Comparison of ENCODE assay signal across 26 cellular contexts in the genomic region with DNA sequence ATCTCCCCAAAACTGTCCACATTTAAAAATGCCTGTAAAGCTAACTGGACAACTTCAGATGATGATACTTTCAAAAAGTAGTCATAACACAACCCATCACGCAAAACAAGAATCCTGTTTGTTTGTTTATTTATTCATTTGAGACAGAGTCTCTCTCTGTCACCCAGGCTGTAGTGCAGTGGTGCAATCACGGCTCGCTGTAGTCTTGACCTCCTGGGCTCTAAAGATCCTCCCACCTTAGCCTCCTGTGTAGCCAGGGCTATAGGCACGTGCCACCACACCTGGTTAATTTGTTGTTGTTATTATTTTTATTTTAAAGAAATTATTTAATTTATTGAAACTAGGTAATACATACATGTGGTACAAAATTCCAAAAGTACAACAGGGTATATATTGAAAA.
DNase-seq lines count a peak whose midpoint lies in the region; ATAC-seq, FAIRE-seq and TF ChIP-seq lines count a peak whose summit lies in the region.
"Had no signal": no experiment of that assay in that cellular context is flagged by ENCODE, and none has a peak within 500 bp of the region (broad histone marks: within the 10 kb centered on the region; RNA-seq: fewer than 3 reads in every experiment).

No MANE protein-coding gene starts in this region.

- H3K36me3 ChIP-seq in IMR-90 (ENCODE audit: control insufficient read depth, insufficient read depth, low read length) (no peaks in the 10 kb centered on the region), astrocyte (ENCODE audit: insufficient read depth, low read length) (no peaks in the 10 kb centered on the region)
- H3K36me3 ChIP-seq: BE2C, BLaER1 had no signal

- POLR2A ChIA-PET in IMR-90 (lab: Charles Lee; ENCODE audit: unreplicated experiment), result no interaction called here

- FAIRE-seq in astrocyte (lab: Jason Lieb, UNC), result peak; percentile 43
- FAIRE-seq: A204.1, GM12878, GM12892, GM18507 had no signal

- H3K14ac ChIP-seq in IMR-90 (replicated peaks; ENCODE audit: low read depth, low read length), result peak overlapping the region; percentile 83

- peak overlapping the region; percentile 31; the same call in 1 of the 2 replicates for H3K18ac ChIP-seq in IMR-90 (ENCODE audit: low read depth, low read length)

- H3K27me3 Mint-ChIP-seq in astrocyte (ENCODE audit: low read depth, unreplicated experiment), result no peaks in the 10 kb centered on the region
- H3K27me3 Mint-ChIP-seq in activated naive CD8-positive, alpha-beta T cell treated with anti-CD3 and anti-CD28 coated beads, Interleukin-2, amount 50 U/mL, for 24 hours, result no peaks in the 10 kb centered on the region
- peaks cover 4% of the 10 kb centered on the region for H3K27me3 Mint-ChIP-seq in activated naive CD4-positive, alpha-beta T cell treated with anti-CD3 and anti-CD28 coated beads for 36 hours (ENCODE audit: low read depth)

- H3K79me1 ChIP-seq in IMR-90 (ENCODE audit: low read depth in 1 of 2, low read length in 2 of 2), result no peaks in the 10 kb centered on the region

- no peak overlapping the region for H2AK9ac ChIP-seq in IMR-90 (replicated peaks; ENCODE audit: low read depth, low read length, poor library complexity)

- TF ChIP-seq RAD21 in IMR-90 (IDR thresholded peaks at IDR 0.05; ENCODE audit: low read length), result no peak

- no peak overlapping the region for H3K4me2 ChIP-seq in IMR-90 (ENCODE audit: low read depth, low read length)
- H3K4me2 ChIP-seq in astrocyte (ENCODE audit: low read length), result no peak overlapping the region
- H3K4me2 ChIP-seq: BLaER1 had no signal

- no peak overlapping the region for H3K9ac ChIP-seq in IMR-90 (ENCODE audit: low read depth, low read length)
- no peak overlapping the region for H3K9ac ChIP-seq in astrocyte (ENCODE audit: low read length)
- H3K9ac ChIP-seq: BLaER1 had no signal

- WGBS in IMR-90 (ENCODE audit: extremely low coverage in 2 of 2, insufficient read length in 1 of 2), 2 experiments, result no CpG with 5 or more reads among the region's 4 CpGs

- peak overlapping the region; percentile 33; the same call in 1 of the 2 replicates for H3K4ac ChIP-seq in IMR-90 (ENCODE audit: low read depth, low read length)

- H2AFZ ChIP-seq in IMR-90 (replicated peaks; ENCODE audit: low read length, poor library complexity), result no peak overlapping the region
- H2AFZ ChIP-seq in astrocyte (ENCODE audit: low read depth, low read length), result no peak overlapping the region

- no peak overlapping the region for H3K27ac Mint-ChIP-seq in astrocyte (ENCODE audit: unreplicated experiment)
- H3K27ac Mint-ChIP-seq in activated naive CD8-positive, alpha-beta T cell treated with anti-CD3 and anti-CD28 coated beads, Interleukin-2, amount 50 U/mL, for 24 hours, result no peak overlapping the region
- H3K27ac Mint-ChIP-seq in activated naive CD4-positive, alpha-beta T cell treated with anti-CD3 and anti-CD28 coated beads for 36 hours, result no peak overlapping the region
- H3K27ac Mint-ChIP-seq: CD14-positive monocyte; CD4-positive, alpha-beta memory T cell; CD4-positive, CD25-positive, alpha-beta regulatory T cell; CD8-positive, alpha-beta memory T cell had no signal

- no peak for ATAC-seq in IMR-90 (ENCODE audit: low read depth)
- no peak for ATAC-seq in activated naive CD8-positive, alpha-beta T cell treated with anti-CD3 and anti-CD28 coated beads, Interleukin-2, amount 50 U/mL, for 24 hours
- ATAC-seq: GM12878 had no signal

- H3K27me3 ChIP-seq in IMR-90 (ENCODE audit: control insufficient read depth, insufficient read depth, low read length) (no peaks in the 10 kb centered on the region), astrocyte (ENCODE audit: insufficient read depth, low read length) (no peaks in the 10 kb centered on the region)
- H3K27me3 ChIP-seq: BE2C, BLaER1 had no signal

- peaks cover 2% of the 10 kb centered on the region for H3K9me3 Mint-ChIP-seq in astrocyte (ENCODE audit: unreplicated experiment)
- no peaks in the 10 kb centered on the region for H3K9me3 Mint-ChIP-seq in activated naive CD8-positive, alpha-beta T cell treated with anti-CD3 and anti-CD28 coated beads, Interleukin-2, amount 50 U/mL, for 24 hours
- H3K9me3 Mint-ChIP-seq in activated naive CD4-positive, alpha-beta T cell treated with anti-CD3 and anti-CD28 coated beads for 36 hours, result no peaks in the 10 kb centered on the region
- H3K9me3 Mint-ChIP-seq: CD14-positive monocyte; CD4-positive, alpha-beta memory T cell; CD4-positive, CD25-positive, alpha-beta regulatory T cell; CD8-positive, alpha-beta memory T cell had no signal

- peaks cover 8% of the 10 kb centered on the region for H3K4me1 Mint-ChIP-seq in astrocyte (ENCODE audit: low read depth, unreplicated experiment)
- no peaks in the 10 kb centered on the region for H3K4me1 Mint-ChIP-seq in activated naive CD8-positive, alpha-beta T cell treated with anti-CD3 and anti-CD28 coated beads, Interleukin-2, amount 50 U/mL, for 24 hours
- H3K4me1 Mint-ChIP-seq in activated naive CD4-positive, alpha-beta T cell treated with anti-CD3 and anti-CD28 coated beads for 36 hours (ENCODE audit: low read depth), result no peaks in the 10 kb centered on the region
- H3K4me1 Mint-ChIP-seq: CD14-positive monocyte; CD4-positive, alpha-beta memory T cell; CD4-positive, CD25-positive, alpha-beta regulatory T cell; CD8-positive, alpha-beta memory T cell had no signal

- H3K27ac ChIP-seq in IMR-90 (ENCODE audit: insufficient read depth, low read length) (no peak overlapping the region), astrocyte (ENCODE audit: low read depth, low read length) (no peak overlapping the region)
- H3K27ac ChIP-seq: BLaER1 had no signal

- intact Hi-C loops in IMR-90 (cut with micrococcal nuclease), result no loop called here
- intact Hi-C loops in activated naive CD4-positive, alpha-beta T cell treated with anti-CD3 and anti-CD28 coated beads for 36 hours (cut with micrococcal nuclease), result no loop called here

- H2BK20ac ChIP-seq in IMR-90 (ENCODE audit: low read depth, low read length), result peak overlapping the region; percentile 75; the same call in 1 of the 2 replicates

- H3K4me3 ChIP-seq in IMR-90 (ENCODE audit: insufficient read depth, low read depth, low read length) (no peak overlapping the region), astrocyte (ENCODE audit: insufficient read depth, low read depth, low read length) (no peak overlapping the region)
- H3K4me3 ChIP-seq: BLaER1, GM12878 had no signal

- H2AK5ac ChIP-seq in IMR-90 (ENCODE audit: low read depth, low read length), result peak overlapping the region; percentile 62

- H3K23ac ChIP-seq in IMR-90 (ENCODE audit: low read depth, low read length), result no peak overlapping the region

- H3K56ac ChIP-seq in IMR-90 (ENCODE audit: extremely low read depth, insufficient read depth, low read length), result no peak overlapping the region

- no peak for TF ChIP-seq POLR2A in IMR-90 (IDR thresholded peaks at IDR 0.05; ENCODE audit: low read depth, low read length)

- in situ Hi-C loops in IMR-90 (cut with MboI; ENCODE audit: low sequenced_read_pairs), result no loop called here

- H2BK120ac ChIP-seq in IMR-90 (ENCODE audit: low read depth, low read length), result peak overlapping the region; percentile 35; the same call in 1 of the 2 replicates

- no peaks in the 10 kb centered on the region for H3K9me3 ChIP-seq in IMR-90 (ENCODE audit: control insufficient read depth, insufficient read depth, low read length)
- H3K9me3 ChIP-seq in astrocyte (ENCODE audit: insufficient read depth, low read depth, low read length), result no peaks in the 10 kb centered on the region
- H3K9me3 ChIP-seq: BE2C, BLaER1 had no signal

- H3K36me3 Mint-ChIP-seq in astrocyte (ENCODE audit: low read depth, unreplicated experiment), result peaks cover 1% of the 10 kb centered on the region
- no peaks in the 10 kb centered on the region for H3K36me3 Mint-ChIP-seq in activated naive CD8-positive, alpha-beta T cell treated with anti-CD3 and anti-CD28 coated beads, Interleukin-2, amount 50 U/mL, for 24 hours (ENCODE audit: low read depth)
- H3K36me3 Mint-ChIP-seq in activated naive CD4-positive, alpha-beta T cell treated with anti-CD3 and anti-CD28 coated beads for 36 hours (ENCODE audit: low read depth), result no peaks in the 10 kb centered on the region
- H3K36me3 Mint-ChIP-seq: CD14-positive monocyte; CD4-positive, alpha-beta memory T cell; CD4-positive, CD25-positive, alpha-beta regulatory T cell; CD8-positive, alpha-beta memory T cell had no signal

- peak overlapping the region; percentile 23 for H2BK5ac ChIP-seq in IMR-90 (ENCODE audit: low read depth, low read length, poor library complexity, severe bottlenecking)

- no peak overlapping the region for H4K91ac ChIP-seq in IMR-90 (ENCODE audit: insufficient read depth, low read depth, low read length)

- CTCF ChIA-PET in IMR-90 (lab: Yijun Ruan, JAX), result interaction anchor here (1.0 kb wide), 1 partner anchor 101 kb away, joined by 3 read pairs; no protein-coding TSS in a partner anchor
- CTCF ChIA-PET in activated naive CD4-positive, alpha-beta T cell treated with anti-CD3 and anti-CD28 coated beads for 36 hours (lab: Charles Lee), result interaction anchor here (0.8 to 1.6 kb wide), 2 partner anchors 14 to 102 kb away, joined by 4 read pairs; no protein-coding TSS in a partner anchor

- DNase-seq in IMR-90, result no peak
- no peak for DNase-seq in astrocyte (ENCODE audit: low read depth)
- DNase-seq in activated naive CD8-positive, alpha-beta T cell treated with anti-CD3 and anti-CD28 coated beads, Interleukin-2, amount 50 U/mL, for 24 hours, result no peak
- DNase-seq in activated naive CD4-positive, alpha-beta T cell treated with anti-CD3 and anti-CD28 coated beads for 36 hours, result no peak
- DNase-seq in NCI-H1694 treated with DMSO at 0.1 percent for 48 hours (lab: John Stamatoyannopoulos, UW), result no peak
- DNase-seq: 8988T; ACHN; BE2C; C1 segment of cervical spinal cord; CD4-positive, alpha-beta memory T cell; CD4-positive, CD25-positive, alpha-beta regulatory T cell; CD8-positive, alpha-beta memory T cell; COR-L47; DMS 273 treated with DMSO at 0.1 percent for 48 hours; DMS153; DMS53; DMS79; DND-41; EL; GDM1 had no signal

- BruUV-seq in IMR-90 (replicated peaks; lab: Mats Ljungman, UMichigan), result no TSS peak

- H3K9me1 ChIP-seq in IMR-90 (ENCODE audit: insufficient read depth, low read length), result peaks cover 18% of the 10 kb centered on the region

- H3K4me3 Mint-ChIP-seq in astrocyte (ENCODE audit: unreplicated experiment), result no peak overlapping the region
- H3K4me3 Mint-ChIP-seq in activated naive CD8-positive, alpha-beta T cell treated with anti-CD3 and anti-CD28 coated beads, Interleukin-2, amount 50 U/mL, for 24 hours, result no peak overlapping the region
- H3K4me3 Mint-ChIP-seq in activated naive CD4-positive, alpha-beta T cell treated with anti-CD3 and anti-CD28 coated beads for 36 hours, result no peak overlapping the region
- H3K4me3 Mint-ChIP-seq: CD14-positive monocyte; CD4-positive, alpha-beta memory T cell; CD4-positive, CD25-positive, alpha-beta regulatory T cell; CD8-positive, alpha-beta memory T cell had no signal

- H3K79me2 ChIP-seq in astrocyte (ENCODE audit: insufficient read depth, low read length), result no peaks in the 10 kb centered on the region

- H4K20me1 ChIP-seq in IMR-90 (ENCODE audit: insufficient read depth, low read length) (no peaks in the 10 kb centered on the region), astrocyte (ENCODE audit: insufficient read depth, low read length) (no peaks in the 10 kb centered on the region)
- H4K20me1 ChIP-seq: BLaER1 had no signal

- dilution Hi-C loops in IMR-90 (cut with HindIII; ENCODE audit: low sequenced_read_pairs, unreplicated experiment), result no loop called here

- H2BK15ac ChIP-seq in IMR-90 (ENCODE audit: low read depth, low read length), result peak overlapping the region; percentile 43; the same call in 1 of the 3 replicates

- no peak overlapping the region for H4K5ac ChIP-seq in IMR-90 (ENCODE audit: low read depth, low read length)

- TF ChIP-seq CTCF in IMR-90 (conservative IDR thresholded peaks at IDR 0.05; ENCODE audit: low read depth, low read length) (no peak), astrocyte (IDR thresholded peaks at IDR 0.05; ENCODE audit: insufficient read depth, low read depth, low read length) (no peak)

- H3K4me1 ChIP-seq in IMR-90 (ENCODE audit: control insufficient read depth, insufficient read depth, low read length), result peaks cover 11% of the 10 kb centered on the region
- peaks cover 7% of the 10 kb centered on the region for H3K4me1 ChIP-seq in astrocyte (ENCODE audit: insufficient read depth, low read length)
- H3K4me1 ChIP-seq: BE2C, BLaER1 had no signal

- H4K8ac ChIP-seq in IMR-90 (ENCODE audit: low read depth in 2 of 2, low read length in 2 of 2), result peak overlapping the region in 1 of 2 experiments; percentile 30; a peak in 2 of 4 replicates
